Comparison of ENCODE assay signal across 8 cellular contexts in the genomic region with DNA sequence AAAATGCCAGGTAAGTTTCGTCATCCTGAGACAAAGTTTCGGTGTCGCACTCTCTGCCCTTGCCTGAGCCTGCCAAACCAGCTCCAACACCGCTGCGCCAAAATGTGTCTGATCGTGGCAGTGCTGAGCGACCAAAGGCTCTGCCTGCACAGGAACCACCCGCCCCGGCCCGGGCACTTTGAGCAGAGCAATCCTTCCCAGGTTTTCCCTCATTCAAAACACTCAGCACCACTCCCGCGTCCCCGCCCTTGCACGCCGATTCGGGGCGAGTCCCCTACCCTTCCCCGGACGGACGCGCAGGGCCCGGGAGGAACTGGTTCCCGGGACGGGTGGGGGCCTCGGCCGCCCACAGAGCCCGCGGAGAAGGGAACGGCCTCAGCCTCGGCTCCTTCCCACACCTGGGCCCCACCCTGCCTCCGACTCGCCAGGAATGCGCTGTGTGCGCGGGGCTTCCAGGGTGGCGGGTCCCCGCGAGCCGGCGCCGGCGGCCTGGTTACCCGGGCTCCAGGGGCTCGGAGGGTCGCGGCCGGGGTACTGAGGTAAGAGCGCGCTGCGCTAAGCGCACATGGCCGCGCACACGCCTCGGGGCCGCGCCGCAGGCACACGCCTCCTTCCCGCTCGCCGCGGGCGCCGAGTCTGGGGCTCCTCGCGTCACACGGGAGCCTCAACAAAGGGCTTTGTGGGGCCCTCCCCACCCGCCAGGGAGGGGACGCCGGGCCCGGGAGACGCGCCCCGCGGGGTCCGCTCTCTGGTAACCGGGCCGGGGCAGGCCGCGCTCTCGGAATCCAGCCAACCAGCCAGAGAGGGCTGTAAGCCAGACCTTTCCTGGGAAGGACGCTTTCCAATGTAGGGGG. TPM values are rescaled to one million over a fixed set of nuclear protein-coding genes. Genes with fewer than 3 reads are reported as not detected.
A peak's percentile ranks its signal among the peaks of the same experiment; 100 is the strongest.
DNase-seq lines count a peak whose midpoint lies in the region; ATAC-seq and TF ChIP-seq lines count a peak whose summit lies in the region.

A gene with protein sequence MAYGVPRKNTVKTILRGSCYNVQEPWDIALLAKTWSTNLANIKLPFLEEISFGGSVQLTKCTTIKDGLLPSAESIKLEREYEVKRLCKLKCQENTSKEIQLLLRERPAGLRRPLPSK (minus strand): TSS at position 638 of the 854 bp plus-strand sequence. CDS start 902 bp downstream, outside the sequence.

- H3K27ac Mint-ChIP-seq in activated T-helper 17 cell treated with anti-CD3 and anti-CD28 coated beads, Interleukin-2, amount 50 U/mL, for 72 hours, result no peak within 1 kb of the TSS
- H3K27ac Mint-ChIP-seq in naive thymus-derived CD8-positive, alpha-beta T cell, result no peak within 1 kb of the TSS

- peaks cover 7% of the 10 kb centered on the region for H3K27me3 Mint-ChIP-seq in activated T-helper 17 cell treated with anti-CD3 and anti-CD28 coated beads, Interleukin-2, amount 50 U/mL, for 72 hours
- H3K27me3 Mint-ChIP-seq in naive thymus-derived CD8-positive, alpha-beta T cell, result peaks cover 8 to 41% (median 18%) of the 10 kb centered on the region in 5 donors

- ATAC-seq in GM19043 (IDR thresholded peaks at IDR 0.05; ENCODE audit: low read depth, unreplicated experiment) (peak; percentile 52), HG03457 (IDR thresholded peaks at IDR 0.05; ENCODE audit: unreplicated experiment) (peak; percentile 58)
- peak; percentile 79 for ATAC-seq in activated T-helper 17 cell treated with anti-CD3 and anti-CD28 coated beads, Interleukin-2, amount 50 U/mL, for 72 hours (replicated peaks)
- peak; percentile 69 to 73 for ATAC-seq in naive thymus-derived CD8-positive, alpha-beta T cell

- H3K9me3 ChIP-seq in BE2C (no peaks in the 10 kb centered on the region), transverse colon (no peaks in the 10 kb centered on the region)

- TF ChIP-seq EP300 in transverse colon (IDR thresholded peaks at IDR 0.05; ENCODE audit: low read depth), result no peak

- H3K4me1 ChIP-seq in BE2C (peaks cover 9% of the 10 kb centered on the region), transverse colon (peaks cover 3 to 17% (median 5%) of the 10 kb centered on the region in 4 donors)

- TF ChIP-seq CTCF in BE2C (IDR thresholded peaks at IDR 0.05; ENCODE audit: low read depth, low read length), result peak; percentile 18
- TF ChIP-seq CTCF in foreskin fibroblast (IDR thresholded peaks at IDR 0.05; ENCODE audit: low read depth, low read length), result no peak
- no peak for TF ChIP-seq CTCF in transverse colon (IDR thresholded peaks at IDR 0.05)

- TF ChIP-seq POLR2A in transverse colon (IDR thresholded peaks at IDR 0.05), result no peak

- 0 to 2% methylated on average over 1 to 51 of the region's 83 CpGs for WGBS in transverse colon (ENCODE audit: low coverage in 1 of 2), 2 donors

- peak within 1 kb of the TSS; percentile 77 for H3K4me3 Mint-ChIP-seq in activated T-helper 17 cell treated with anti-CD3 and anti-CD28 coated beads, Interleukin-2, amount 50 U/mL, for 72 hours
- H3K4me3 Mint-ChIP-seq in naive thymus-derived CD8-positive, alpha-beta T cell, result peak within 1 kb of the TSS; percentile 63 to 86 (median 82)

- in situ Hi-C loops in transverse colon (cut with MboI; ENCODE audit: low pct_ligation_motif_present in 1 of 4, low pct_unique_long_range_greater_than_20kb in 1 of 4, low sequenced_read_pairs in 3 of 4), result loop anchor here in 2 of 4 donors (10.0 kb wide), 1 partner anchor 397 kb away; no protein-coding TSS in a partner anchor

- H3K36me3 ChIP-seq in BE2C, result no peaks in the 10 kb centered on the region
- no peaks in the 10 kb centered on the region for H3K36me3 ChIP-seq in transverse colon

- peak within 1 kb of the TSS; percentile 34 to 63 (median 49) for H3K27ac ChIP-seq in transverse colon

- DNase-seq in BE2C (peak; percentile 72), NOMO-1 (lab: John Stamatoyannopoulos, UW; ENCODE audit: unreplicated experiment in 2 of 2) (peak; percentile 37 to 43), foreskin fibroblast (peak; percentile 39 to 74), transverse colon (peak; percentile 78)
- DNase-seq in naive thymus-derived CD8-positive, alpha-beta T cell, result peak in 5 of 10 donors; percentile 5 to 32 (median 24)

- H3K4me1 Mint-ChIP-seq in activated T-helper 17 cell treated with anti-CD3 and anti-CD28 coated beads, Interleukin-2, amount 50 U/mL, for 72 hours, result no peaks in the 10 kb centered on the region
- peaks cover 0 to 11% (median 5%) of the 10 kb centered on the region in 4 donors for H3K4me1 Mint-ChIP-seq in naive thymus-derived CD8-positive, alpha-beta T cell

- no peaks in the 10 kb centered on the region for H3K36me3 Mint-ChIP-seq in activated T-helper 17 cell treated with anti-CD3 and anti-CD28 coated beads, Interleukin-2, amount 50 U/mL, for 72 hours (ENCODE audit: low read depth)
- peaks cover 2 to 12% (median 6%) of the 10 kb centered on the region in 3 donors for H3K36me3 Mint-ChIP-seq in naive thymus-derived CD8-positive, alpha-beta T cell

- H3K4me3 ChIP-seq in BE2C (ENCODE audit: low read depth, low read length) (peak within 1 kb of the TSS; percentile 79), foreskin fibroblast (ENCODE audit: low read depth in 1 of 2, low read length in 2 of 2) (peak within 1 kb of the TSS; percentile 58 to 65), transverse colon (peak within 1 kb of the TSS; percentile 50 to 73 (median 68))

- H3K9me3 Mint-ChIP-seq in activated T-helper 17 cell treated with anti-CD3 and anti-CD28 coated beads, Interleukin-2, amount 50 U/mL, for 72 hours, result no peaks in the 10 kb centered on the region
- H3K9me3 Mint-ChIP-seq in naive thymus-derived CD8-positive, alpha-beta T cell, result peaks cover 0 to under 1% (median 0%) of the 10 kb centered on the region in 9 donors

- POLR2A ChIA-PET in naive thymus-derived CD8-positive, alpha-beta T cell (lab: Charles Lee), result no interaction called here

- intact Hi-C loops in transverse colon (cut with DNase I; ENCODE audit: low total_unique reads), result no loop called here

- no peaks in the 10 kb centered on the region for H3K27me3 ChIP-seq in BE2C
- H3K27me3 ChIP-seq in transverse colon, result no peaks in the 10 kb centered on the region

RNA-seq across cellular contexts. Expression of the gene that starts here (rescaled TPM):
- polyA plus RNA-seq in BE2C (2012; ENCODE audit: insufficient read depth, insufficient read length, low read depth), result not detected
- not detected for total RNA-seq in activated T-helper 17 cell treated with anti-CD3 and anti-CD28 coated beads, Interleukin-2, amount 50 U/mL, for 72 hours
- not detected for total RNA-seq in naive thymus-derived CD8-positive, alpha-beta T cell
- polyA plus RNA-seq in naive thymus-derived CD8-positive, alpha-beta T cell, result not detected
- total RNA-seq in transverse colon, result under 1 TPM in 2 of 4 donors, not detected in 2; 0.27 to 0.32 TPM

Comparison
In these comparisons a context has a peak if more than half of its experiments do, and no peak if none do; other contexts are left out.
1. Peak in ATAC-seq in activated T-helper 17 cell treated with anti-CD3 and anti-CD28 coated beads, Interleukin-2, amount 50 U/mL, for 72 hours; RNA of the gene not detected or under 1 TPM.
2. Peak in ATAC-seq in naive thymus-derived CD8-positive, alpha-beta T cell; RNA of the gene not detected or under 1 TPM.
3. Peak in DNase-seq, H3K4me3 ChIP-seq and H3K27ac ChIP-seq in transverse colon; RNA of the gene not detected or under 1 TPM.